32 cellular contexts compared by ENCODE assay signal in the genomic region with DNA sequence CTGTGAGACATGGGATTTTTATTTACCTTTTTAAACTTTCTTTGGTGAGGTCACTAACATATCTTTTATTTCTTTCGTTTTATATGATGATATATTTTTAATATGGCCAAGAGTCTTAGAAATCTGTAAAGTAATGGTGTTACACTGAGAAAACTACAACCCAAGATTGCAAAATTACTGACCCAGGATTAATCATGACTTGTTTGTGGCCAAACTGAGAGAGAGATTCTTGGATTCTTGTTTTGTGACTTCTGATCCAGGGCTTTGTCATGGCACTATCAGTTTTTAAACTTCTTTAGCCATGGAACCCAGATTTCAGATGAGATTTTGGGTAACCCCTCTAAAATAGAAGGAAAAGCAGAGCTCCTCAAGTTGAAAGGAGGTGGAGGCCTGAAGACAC. TPM values are rescaled to one million over a fixed set of nuclear protein-coding genes. Genes with fewer than 3 reads are reported as not detected.
"Had no signal": no experiment of that assay in that cellular context is flagged by ENCODE, and none has a peak within 500 bp of the region (broad histone marks: within the 10 kb centered on the region; RNA-seq: fewer than 3 reads in every experiment).

No MANE protein-coding gene starts in this region.

- H3K4me1 ChIP-seq: colonic mucosa had no signal

- H3K4me3 Mint-ChIP-seq: activated CD4-positive, alpha-beta T cell treated with anti-CD3 and anti-CD28 coated beads for 36 hours; activated CD8-positive, alpha-beta memory T cell treated with anti-CD3 and anti-CD28 coated beads, Interleukin-2, amount 10 ng/mL, durations not matched to agents 7 days and 5 days; activated CD8-positive, alpha-beta T cell treated with anti-CD3 and anti-CD28 coated beads, Interleukin-2, amount 10 ng/mL, durations not matched to agents 7 days and 5 days; activated naive CD4-positive, alpha-beta T cell treated with anti-CD3 and anti-CD28 coated beads, Interleukin-2, amount 50 U/mL, for 24 hours; activated naive CD8-positive, alpha-beta T cell treated with anti-CD3 and anti-CD28 coated beads, Interleukin-2, amount 50 U/mL, for 24 hours; effector memory CD8-positive, alpha-beta T cell; mesothelial cell of epicardium; naive B cell; nephron progenitor cell; stimulated activated naive B cell treated with anti-CD40 and anti-IgM and Interleukin-4, amounts not matched to agents 10 μg/mL and 1 μg/mL and 100 μg/mL, for 72 hours; T-helper 2 cell treated with Interferon-gamma antibody and Interleukin-4, amounts not matched to agents 5 μg/mL and 100 μg/mL, for 36 hours had no signal

- H3K9me3 ChIP-seq: body of pancreas, colonic mucosa, gastrocnemius medialis, neutrophil, ovary, tibial nerve had no signal

- H3K9me3 Mint-ChIP-seq: activated naive CD4-positive, alpha-beta T cell treated with anti-CD3 and anti-CD28 coated beads, Interleukin-2, amount 50 U/mL, for 24 hours; activated naive CD8-positive, alpha-beta T cell treated with anti-CD3 and anti-CD28 coated beads, Interleukin-2, amount 50 U/mL, for 24 hours; activated T-helper 2 cell treated with anti-CD3 and anti-CD28 coated beads, Interferon-gamma antibody, Interleukin-2, Interleukin-4, amounts not matched to agents 10 μg/mL and 5 μg/mL and 100 μg/mL, durations not matched to agents 14 hours and 24 hours and 36 hours; effector memory CD8-positive, alpha-beta T cell; mesothelial cell of epicardium; naive B cell; nephron progenitor cell; stimulated activated naive B cell treated with anti-CD40 and anti-IgM and Interleukin-4, amounts not matched to agents 10 μg/mL and 1 μg/mL and 100 μg/mL, for 72 hours; T-helper 2 cell treated with Interferon-gamma antibody and Interleukin-4, amounts not matched to agents 5 μg/mL and 100 μg/mL, for 36 hours had no signal

- H3K27me3 ChIP-seq: body of pancreas, cardiac muscle cell, colonic mucosa, dorsolateral prefrontal cortex, gastrocnemius medialis, neutrophil, ovary, tibial nerve had no signal

- ATAC-seq: activated CD4-positive, alpha-beta T cell treated with anti-CD3 and anti-CD28 coated beads for 36 hours; activated CD8-positive, alpha-beta memory T cell treated with anti-CD3 and anti-CD28 coated beads, Interleukin-2, amount 10 ng/mL, durations not matched to agents 7 days and 5 days; activated CD8-positive, alpha-beta T cell treated with anti-CD3 and anti-CD28 coated beads, Interleukin-2, amount 10 ng/mL, durations not matched to agents 7 days and 5 days; activated naive CD8-positive, alpha-beta T cell treated with anti-CD3 and anti-CD28 coated beads, Interleukin-2, amount 50 U/mL, for 24 hours; body of pancreas; effector memory CD8-positive, alpha-beta T cell; gastrocnemius medialis; left cardiac atrium; left ventricle myocardium superior; stimulated activated naive B cell treated with anti-CD40 and anti-IgM and Interleukin-4, amounts not matched to agents 10 μg/mL and 1 μg/mL and 100 μg/mL, for 72 hours had no signal

- H3K27ac Mint-ChIP-seq: activated CD4-positive, alpha-beta T cell treated with anti-CD3 and anti-CD28 coated beads for 36 hours; activated CD8-positive, alpha-beta memory T cell treated with anti-CD3 and anti-CD28 coated beads, Interleukin-2, amount 10 ng/mL, durations not matched to agents 7 days and 5 days; activated CD8-positive, alpha-beta T cell treated with anti-CD3 and anti-CD28 coated beads, Interleukin-2, amount 10 ng/mL, durations not matched to agents 7 days and 5 days; activated naive CD4-positive, alpha-beta T cell treated with anti-CD3 and anti-CD28 coated beads, Interleukin-2, amount 50 U/mL, for 24 hours; activated naive CD8-positive, alpha-beta T cell treated with anti-CD3 and anti-CD28 coated beads, Interleukin-2, amount 50 U/mL, for 24 hours; activated T-helper 2 cell treated with anti-CD3 and anti-CD28 coated beads, Interferon-gamma antibody, Interleukin-2, Interleukin-4, amounts not matched to agents 10 μg/mL and 5 μg/mL and 100 μg/mL, durations not matched to agents 14 hours and 24 hours and 36 hours; effector memory CD8-positive, alpha-beta T cell; mesothelial cell of epicardium; nephron progenitor cell; progenitor cell of endocrine pancreas; stimulated activated naive B cell treated with anti-CD40 and anti-IgM and Interleukin-4, amounts not matched to agents 10 μg/mL and 1 μg/mL and 100 μg/mL, for 72 hours; T-helper 2 cell treated with Interferon-gamma antibody and Interleukin-4, amounts not matched to agents 5 μg/mL and 100 μg/mL, for 36 hours had no signal

- DNase-seq: activated CD4-positive, alpha-beta T cell treated with anti-CD3 and anti-CD28 coated beads for 36 hours; activated CD4-positive, CD25-positive, alpha-beta regulatory T cell; activated CD8-positive, alpha-beta memory T cell treated with anti-CD3 and anti-CD28 coated beads, Interleukin-2, amount 10 ng/mL, durations not matched to agents 7 days and 5 days; activated CD8-positive, alpha-beta T cell treated with anti-CD3 and anti-CD28 coated beads, Interleukin-2, amount 10 ng/mL, durations not matched to agents 7 days and 5 days; activated naive CD8-positive, alpha-beta T cell treated with anti-CD3 and anti-CD28 coated beads, Interleukin-2, amount 50 U/mL, for 24 hours; activated T-cell treated with anti-CD3 and anti-CD28 coated beads, Interleukin-2, amount 50 U/mL, for 48 hours; aorta; body of pancreas; cerebellar nuclear complex; colonic mucosa; dorsolateral prefrontal cortex; effector memory CD8-positive, alpha-beta T cell; gastrocnemius medialis; glutamatergic neuron; islet precursor cell; left cardiac atrium; left ventricle myocardium superior; naive B cell; nephron progenitor cell; ovary; stimulated activated CD4-positive, alpha-beta T cell treated with anti-CD3 and anti-CD28 coated beads, Interleukin-15, amount 100 ng/mL, for 24 hours; stimulated activated CD4-positive, alpha-beta T cell treated with anti-CD3 and anti-CD28 coated beads, Interleukin-2, amount 100 ng/mL, for 24 hours; stimulated activated naive B cell treated with anti-CD40 and anti-IgM and Interleukin-4, amounts not matched to agents 10 μg/mL and 1 μg/mL and 100 μg/mL, for 72 hours; T-helper 1 cell had no signal

- H3K4me3 ChIP-seq: body of pancreas, cardiac muscle cell, colonic mucosa, dorsolateral prefrontal cortex, gastrocnemius medialis, ovary, tibial nerve had no signal

- H3K27me3 Mint-ChIP-seq: progenitor cell of endocrine pancreas had no signal

- H3K36me3 ChIP-seq: cardiac muscle cell, colonic mucosa, gastrocnemius medialis, ovary had no signal

- H3K36me3 Mint-ChIP-seq: activated CD8-positive, alpha-beta memory T cell treated with anti-CD3 and anti-CD28 coated beads, Interleukin-2, amount 10 ng/mL, durations not matched to agents 7 days and 5 days; activated naive CD4-positive, alpha-beta T cell treated with anti-CD3 and anti-CD28 coated beads, Interleukin-2, amount 50 U/mL, for 24 hours; mesothelial cell of epicardium; naive B cell; stimulated activated naive B cell treated with anti-CD40 and anti-IgM and Interleukin-4, amounts not matched to agents 10 μg/mL and 1 μg/mL and 100 μg/mL, for 72 hours had no signal

- H3K4me1 Mint-ChIP-seq: activated naive CD4-positive, alpha-beta T cell treated with anti-CD3 and anti-CD28 coated beads, Interleukin-2, amount 50 U/mL, for 24 hours; naive B cell; stimulated activated naive B cell treated with anti-CD40 and anti-IgM and Interleukin-4, amounts not matched to agents 10 μg/mL and 1 μg/mL and 100 μg/mL, for 72 hours had no signal

RNA-seq across cellular contexts. Expression of gene SGMS2, which starts 42.0 kb away (rescaled TPM):
- total RNA-seq: activated CD8-positive, alpha-beta T cell treated with anti-CD3 and anti-CD28 coated beads, Interleukin-2, amount 10 ng/mL, durations not matched to agents 7 days and 5 days had no signal
